Comparison of ENCODE assay signal across 9 cellular contexts in the genomic region with DNA sequence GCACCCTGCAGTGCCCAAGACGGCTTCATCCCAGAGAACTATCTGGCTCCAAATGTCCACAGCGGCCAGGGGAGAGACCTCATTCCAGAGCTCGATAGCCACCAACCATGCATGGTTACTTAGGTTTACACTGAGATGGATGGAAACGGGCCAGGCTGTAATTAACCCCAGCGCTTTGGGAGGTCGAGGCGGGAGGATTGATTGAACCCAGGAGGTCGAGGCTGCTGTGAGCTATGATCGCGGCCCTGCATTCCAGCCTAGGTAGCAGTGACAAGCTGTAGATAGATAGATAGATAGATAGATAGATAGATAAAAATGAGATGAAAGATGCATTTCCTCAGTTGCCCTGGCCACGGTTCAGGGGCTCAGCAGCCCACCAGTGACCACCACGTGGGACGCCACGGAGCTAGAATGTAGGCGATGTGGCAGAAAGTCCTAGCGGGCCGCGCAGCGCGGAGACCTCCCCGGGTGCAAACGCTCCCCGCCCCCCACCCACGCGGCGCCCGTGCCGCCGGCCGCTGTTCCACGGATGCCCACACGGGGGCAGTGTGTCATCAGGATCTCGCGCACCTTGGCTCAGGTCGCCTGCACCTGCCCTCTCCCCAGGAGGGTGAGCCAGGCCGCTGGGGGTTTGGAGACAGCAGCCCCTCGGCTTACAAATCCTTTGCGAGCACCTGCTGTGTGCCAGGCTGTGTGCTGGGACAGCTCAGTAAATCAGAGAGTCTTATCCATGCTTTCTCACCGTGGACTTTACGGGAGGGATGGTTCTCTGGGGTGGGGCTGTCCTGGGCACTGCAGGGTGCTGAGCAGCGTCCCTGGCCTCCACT.
DNase-seq lines count a peak whose midpoint lies in the region; ATAC-seq, FAIRE-seq and TF ChIP-seq lines count a peak whose summit lies in the region.
"Had no signal": no experiment of that assay in that cellular context is flagged by ENCODE, and none has a peak within 500 bp of the region (broad histone marks: within the 10 kb centered on the region; RNA-seq: fewer than 3 reads in every experiment).

No MANE protein-coding gene starts in this region.

- H3K9ac ChIP-seq in parathyroid adenoma, result no peak overlapping the region

- no peaks in the 10 kb centered on the region for H3K36me3 ChIP-seq in parathyroid adenoma (ENCODE audit: control insufficient read depth, insufficient read depth, low read length)

- H3K4me3 ChIP-seq in fibroblast of pulmonary artery (replicated peaks; ENCODE audit: low read depth, low read length) (no peak overlapping the region), parathyroid adenoma (ENCODE audit: low read depth, low read length) (no peak overlapping the region)

- DNase-seq in NCI-H446 (lab: John Stamatoyannopoulos, UW) (peak; percentile 35 to 58), NCI-H446 treated with DMSO at 0.1 percent for 48 hours (lab: John Stamatoyannopoulos, UW) (no peak), NCI-H2196 (lab: John Stamatoyannopoulos, UW; ENCODE audit: unreplicated experiment) (peak; percentile 77), activated T-cell treated with anti-CD3 and anti-CD28 coated beads for 48 hours (ENCODE audit: low read depth) (peak; percentile 79), fibroblast of pulmonary artery (ENCODE audit: low read depth) (no peak), urothelium cell line (ENCODE audit: low spot score) (peak; percentile 60)

- H2AFZ ChIP-seq in parathyroid adenoma, result peak overlapping the region; percentile 5

- FAIRE-seq in urothelium cell line (lab: Jason Lieb, UNC), result no peak
- FAIRE-seq: G401.6 had no signal

- no peak overlapping the region for H3K27ac ChIP-seq in parathyroid adenoma

- no peak for ATAC-seq in GM19023 (IDR thresholded peaks at IDR 0.05; ENCODE audit: unreplicated experiment)

- no peaks in the 10 kb centered on the region for H3K4me1 ChIP-seq in parathyroid adenoma

- TF ChIP-seq CTCF in fibroblast of pulmonary artery (IDR thresholded peaks at IDR 0.05; ENCODE audit: low read length, missing control alignments) (peak; percentile 71), parathyroid adenoma (IDR thresholded peaks at IDR 0.05) (peak; percentile 96)

- no peaks in the 10 kb centered on the region for H3K9me3 ChIP-seq in parathyroid adenoma (ENCODE audit: control insufficient read depth, low read length)

- H3K27me3 ChIP-seq in parathyroid adenoma (ENCODE audit: control insufficient read depth, insufficient read depth, low read length), result no peaks in the 10 kb centered on the region

- H3K4me2 ChIP-seq in parathyroid adenoma (ENCODE audit: low read length), result no peak overlapping the region

- H3K79me2 ChIP-seq in parathyroid adenoma, result no peaks in the 10 kb centered on the region

Comparison
In these comparisons a context has a peak if more than half of its experiments do, and no peak if none do; other contexts are left out.
1. DNase-seq: peak in NCI-H446 (2 of 2), NCI-H2196 (single experiment), activated T-cell treated with anti-CD3 and anti-CD28 coated beads for 48 hours (single experiment) and urothelium cell line (single experiment); none in NCI-H446 treated with DMSO at 0.1 percent for 48 hours (single experiment) and fibroblast of pulmonary artery (single experiment).